8 cellular contexts compared by ENCODE assay signal in genomic region chr6:35522660-35523658, GRCh38. TPM values are rescaled to one million over a fixed set of nuclear protein-coding genes. Genes with fewer than 3 reads are reported as not detected.
A peak's percentile ranks its signal among the peaks of the same experiment; 100 is the strongest.
DNase-seq lines count a peak whose midpoint lies in the region; ATAC-seq and TF ChIP-seq lines count a peak whose summit lies in the region.

No MANE protein-coding gene starts in this region.

- DNase-seq in SIG-M5 treated with dmso at 0.1 percent for 504 hours (lab: John Stamatoyannopoulos, UW; ENCODE audit: unreplicated experiment): peak; percentile 41
- no peak for DNase-seq in SIG-M5 (lab: John Stamatoyannopoulos, UW)
- peak; percentile 72 for DNase-seq in NAMALWA (ENCODE audit: low spot score)
- DNase-seq in T-helper 22 cell (ENCODE audit: low read depth): peak; percentile 47
- DNase-seq in astrocyte of the cerebellum (ENCODE audit: low read depth): peak; percentile 19
- DNase-seq in hypothalamus (lab: John Stamatoyannopoulos, UW): peak in 45 of 51 donors; percentile 2 to 66 (median 27)

- peak; percentile 88 for TF ChIP-seq CTCF in astrocyte of the cerebellum (IDR thresholded peaks at IDR 0.05; ENCODE audit: low read depth, low read length, missing control alignments)

- no peaks in the 10 kb centered on the region for H3K36me3 ChIP-seq in skeletal muscle satellite cell (ENCODE audit: insufficient read depth, low read length)

- H3K27me3 ChIP-seq in skeletal muscle satellite cell (ENCODE audit: control insufficient read depth, insufficient read depth, low read length): peaks cover 14% of the 10 kb centered on the region

- peak overlapping the region; percentile 48 for H3K4me2 ChIP-seq in skeletal muscle satellite cell (ENCODE audit: low read length)

- in situ Hi-C loops in astrocyte of the cerebellum (cut with HindIII; ENCODE audit: low sequenced_read_pairs): no loop called here

- no peak overlapping the region for H3K9ac ChIP-seq in skeletal muscle satellite cell (ENCODE audit: low read depth, low read length)

- H3K9me3 ChIP-seq in skeletal muscle satellite cell (replicated peaks; ENCODE audit: low read length): no peaks in the 10 kb centered on the region

- H3K4me1 ChIP-seq in skeletal muscle satellite cell (ENCODE audit: control insufficient read depth, insufficient read depth, low read length): no peaks in the 10 kb centered on the region

- no peak for ATAC-seq in HG03571 (IDR thresholded peaks at IDR 0.05; ENCODE audit: unreplicated experiment)

- H3K4me3 ChIP-seq in astrocyte of the cerebellum (ENCODE audit: low read depth, low read length): no peak overlapping the region
- no peak overlapping the region for H3K4me3 ChIP-seq in skeletal muscle satellite cell (ENCODE audit: low read length)

RNA-seq across cellular contexts. Expression of gene TULP1, which starts 10.3 kb away (rescaled TPM):
- total RNA-seq in skeletal muscle satellite cell (2012; rRNA removed): not detected in 2 replicates

RNA-seq across cellular contexts. Expression of gene TEAD3, which starts 26.1 kb away (rescaled TPM):
- total RNA-seq in skeletal muscle satellite cell (2012; rRNA removed): 6.8 and 8.1 TPM in 2 replicates

RNA-seq across cellular contexts. Expression of gene RPL10A, which starts 54.8 kb away (rescaled TPM):
- 1,553 and 2,067 TPM in 2 replicates for total RNA-seq in skeletal muscle satellite cell (2012; rRNA removed)
